In the genomic region with DNA sequence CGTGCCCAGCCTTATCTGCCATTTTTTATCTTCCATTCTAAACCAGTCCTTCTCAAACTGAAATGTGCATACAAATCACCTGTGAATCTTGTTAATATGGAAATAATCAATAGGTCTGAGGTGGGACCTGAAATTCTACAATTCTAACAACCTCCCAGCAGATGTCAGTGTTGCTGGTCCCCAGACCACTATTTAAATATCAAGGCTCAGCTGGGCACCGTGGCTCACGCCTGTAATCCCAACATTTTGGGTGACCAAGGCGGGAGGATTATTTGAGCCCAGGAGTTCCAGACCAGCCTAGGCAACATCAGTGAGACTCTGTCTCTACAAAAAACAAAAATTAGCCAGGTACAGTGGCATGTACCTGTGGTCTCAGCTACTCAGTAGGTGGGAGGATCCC, we compare ENCODE assay signal across 9 cellular contexts. TPM values are rescaled to one million over a fixed set of nuclear protein-coding genes. Genes with fewer than 3 reads are reported as not detected.
DNase-seq lines count a peak whose midpoint lies in the region; ATAC-seq, FAIRE-seq and TF ChIP-seq lines count a peak whose summit lies in the region.
"Had no signal": no experiment of that assay in that cellular context is flagged by ENCODE, and none has a peak within 500 bp of the region (broad histone marks: within the 10 kb centered on the region; RNA-seq: fewer than 3 reads in every experiment).

No MANE protein-coding gene starts in this region.

- H3K4me3 ChIP-seq in A549 (no peak overlapping the region), Peyer's patch (no peak overlapping the region), endodermal cell (ENCODE audit: low read length) (no peak overlapping the region), small intestine (ENCODE audit: low read depth in 1 of 2, low read length in 2 of 2) (no peak overlapping the region)

- no peaks in the 10 kb centered on the region for H3K36me3 ChIP-seq in Peyer's patch
- no peaks in the 10 kb centered on the region for H3K36me3 ChIP-seq in endodermal cell (ENCODE audit: control insufficient read depth, insufficient read depth, low read length)
- H3K36me3 ChIP-seq in small intestine (ENCODE audit: control insufficient read depth in 2 of 2, insufficient read depth in 2 of 2, low read length in 2 of 2) = no peaks in the 10 kb centered on the region

- TF ChIP-seq EP300 in A549 (IDR thresholded peaks at IDR 0.05) = no peak

- H3K27me3 Mint-ChIP-seq in endodermal cell (ENCODE audit: insufficient read depth) = no peaks in the 10 kb centered on the region

- peak overlapping the region; percentile 69 for H3K27ac Mint-ChIP-seq in endodermal cell

- no peak for FAIRE-seq in A549 (lab: Jason Lieb, UNC)
- FAIRE-seq in small intestine (lab: Jason Lieb, UNC) = no peak

- H3K9ac ChIP-seq in endodermal cell (ENCODE audit: extremely low read depth, low read length, poor library complexity, severe bottlenecking) = peak overlapping the region; percentile 26

- peaks cover 40% of the 10 kb centered on the region for H3K4me1 Mint-ChIP-seq in endodermal cell

- no peak for ATAC-seq in A549
- ATAC-seq in HG03439 (IDR thresholded peaks at IDR 0.05; ENCODE audit: unreplicated experiment) = no peak
- ATAC-seq: right cardiac atrium had no signal

- no peaks in the 10 kb centered on the region for H3K9me3 Mint-ChIP-seq in endodermal cell

- TF ChIP-seq POLR2A in A549 (IDR thresholded peaks at IDR 0.05; ENCODE audit: low read length) (no peak), Peyer's patch (IDR thresholded peaks at IDR 0.05) (no peak)

- TF ChIP-seq CTCF in A549 (IDR thresholded peaks at IDR 0.05) (peak; percentile 28; the same call in 2 of the 3 replicates), Peyer's patch (IDR thresholded peaks at IDR 0.05) (peak in 4 of 6 experiments; percentile 41 to 47 (median 45)), endodermal cell (conservative IDR thresholded peaks at IDR 0.05) (peak; percentile 77)

- no peak overlapping the region for H3K4me2 ChIP-seq in A549

- POLR2A ChIA-PET in A549 (lab: Yijun Ruan, JAX) = interaction anchor here (1.3 kb wide), 1 partner anchor 30 kb away, joined by 4 read pairs; no protein-coding TSS in a partner anchor

- H3K4me1 ChIP-seq in A549 = peaks cover 26% of the 10 kb centered on the region
- H3K4me1 ChIP-seq in Peyer's patch = peaks cover 0 to 25% (median 2%) of the 10 kb centered on the region in 4 donors
- H3K4me1 ChIP-seq in endodermal cell (ENCODE audit: control insufficient read depth, insufficient read depth, low read length) = peaks cover 19% of the 10 kb centered on the region
- H3K4me1 ChIP-seq in small intestine (ENCODE audit: control insufficient read depth in 2 of 2, insufficient read depth in 1 of 2, low read depth in 1 of 2, low read length in 1 of 2) = peaks cover 0 to 5% of the 10 kb centered on the region in 2 donors

- H3K4me3 Mint-ChIP-seq in endodermal cell = no peak overlapping the region

- H3K27me3 ChIP-seq in Peyer's patch = no peaks in the 10 kb centered on the region
- no peaks in the 10 kb centered on the region for H3K27me3 ChIP-seq in endodermal cell (ENCODE audit: control insufficient read depth, insufficient read depth, low read length, poor library complexity, severe bottlenecking)
- H3K27me3 ChIP-seq in small intestine (ENCODE audit: control insufficient read depth in 2 of 2, insufficient read depth in 2 of 2, low read length in 2 of 2) = no peaks in the 10 kb centered on the region

- TF ChIP-seq RAD21 in A549 (conservative IDR thresholded peaks at IDR 0.05 in 1 of 2, IDR thresholded peaks at IDR 0.05 in 1 of 2) = peak; percentile 21 to 46; a peak in 2 of 5 replicates

- peak in 1 of 2 experiments; percentile 43 for DNase-seq in A549 (ENCODE audit: low read depth in 1 of 2, low spot score in 1 of 2)
- peak; percentile 57 for DNase-seq in ELR (ENCODE audit: low read depth)
- no peak for DNase-seq in Peyer's patch
- DNase-seq in endodermal cell = peak; percentile 84
- DNase-seq in small intestine = peak; percentile 27
- no peak for DNase-seq in AG08395 (ENCODE audit: low spot score)
- no peak for DNase-seq in inferior parietal cortex (ENCODE audit: extremely low spot score)

- H3K27ac ChIP-seq in A549 = peak overlapping the region; percentile 92 to 99; a peak in 4 of 6 replicates
- no peak overlapping the region for H3K27ac ChIP-seq in Peyer's patch
- H3K27ac ChIP-seq in endodermal cell (ENCODE audit: low read depth, low read length) = no peak overlapping the region
- no peak overlapping the region for H3K27ac ChIP-seq in small intestine (ENCODE audit: low read depth in 1 of 2, low read length in 1 of 2)

- CTCF ChIA-PET in A549 (lab: Yijun Ruan, JAX) = interaction anchor here (0.9 to 3.4 kb wide), 6 partner anchors 9 to 41 kb away, joined by 3 to 22 read pairs (median 6); no protein-coding TSS in a partner anchor

- 68% methylated on average over 4 of the region's 4 CpGs for WGBS in A549 (ENCODE audit: missing lambda C conversion rate)
- 29 to 37% methylated on average over 3 to 4 of the region's 4 CpGs for WGBS in endodermal cell (ENCODE audit: insufficient coverage in 1 of 2, insufficient read length in 1 of 2), 2 experiments
- 19 to 29% (median 27%) methylated on average over 4 of the region's 4 CpGs for WGBS in small intestine, 3 donors

- peaks cover 2% of the 10 kb centered on the region for H3K36me3 Mint-ChIP-seq in endodermal cell (ENCODE audit: low read depth)

- no peaks in the 10 kb centered on the region for H3K9me3 ChIP-seq in A549
- H3K9me3 ChIP-seq in Peyer's patch = no peaks in the 10 kb centered on the region
- H3K9me3 ChIP-seq in endodermal cell (ENCODE audit: control insufficient read depth, low read length) = no peaks in the 10 kb centered on the region
- H3K9me3 ChIP-seq in small intestine (ENCODE audit: control insufficient read depth, low read depth) = no peaks in the 10 kb centered on the region

TF ChIP-seq in A549, 52 proteins besides CTCF, POLR2A, EP300 and RAD21:
- TF ChIP-seq EHMT2 (IDR thresholded peaks at IDR 0.05; ENCODE audit: low read depth) = no peak
- TF ChIP-seq SMC3 (IDR thresholded peaks at IDR 0.05) = 0 out of 3 replicates have a peak, but pooled peaks have one; percentile 12
- TF ChIP-seq HOXB5 (CRISPR knock-in tag; IDR thresholded peaks at IDR 0.05) = no peak
- no peak for TF ChIP-seq ZNF302 (CRISPR knock-in tag; IDR thresholded peaks at IDR 0.05)
- no peak for TF ChIP-seq RNF2 (IDR thresholded peaks at IDR 0.05; ENCODE audit: borderline replicate concordance, low read depth)
- TF ChIP-seq, protein P1, sequence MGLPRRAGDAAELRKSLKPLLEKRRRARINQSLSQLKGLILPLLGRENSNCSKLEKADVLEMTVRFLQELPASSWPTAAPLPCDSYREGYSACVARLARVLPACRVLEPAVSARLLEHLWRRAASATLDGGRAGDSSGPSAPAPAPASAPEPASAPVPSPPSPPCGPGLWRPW (IDR thresholded peaks at IDR 0.05) = no peak
- TF ChIP-seq MAZ (IDR thresholded peaks at IDR 0.05; ENCODE audit: borderline replicate concordance, low read depth, low read length) = no peak
- TF ChIP-seq JUN (IDR thresholded peaks at IDR 0.05) = no peak
TF ChIP-seq in A549: peak in this region for 1.

RNA-seq across cellular contexts. Expression of a gene that starts 4.1 kb away (rescaled TPM):
- 2.0 and 4.1 TPM in 2 replicates for polyA plus RNA-seq in A549 (2011; rRNA removed)
- polyA plus RNA-seq in A549 (2012; cell fraction: cytosol; rRNA removed) = 1.6 and 2.1 TPM in 2 replicates
- polyA plus RNA-seq in A549 (2012; cell fraction: nucleus; rRNA removed) = 0.46 and 0.81 TPM in 2 replicates
- 0.64 to 1.2 TPM (median 0.68 TPM) in 3 replicates for polyA plus RNA-seq in A549 (2017; fragmentation: RNase III; extraction: RNeasy Plus Mini Kit Qiagen cat#74134 plus additional on column Dnase treatment)
- polyA minus RNA-seq in A549 (2011; rRNA and poly(A)+ RNA removed) = 0.37 and 0.54 TPM in 2 replicates
- total RNA-seq in Peyer's patch = 1 to 10 TPM; 1.3 to 2.5 (median 1.6) TPM
- 1 to 10 TPM; 1.6 to 3.7 TPM for total RNA-seq in endodermal cell
- 5.2 TPM for polyA plus RNA-seq in endodermal cell (2013, experiment 1 of 2)
- polyA plus RNA-seq in endodermal cell (2013, experiment 2 of 2) = 5.2 TPM
- polyA plus RNA-seq in small intestine = 1 to 10 TPM; 2.7 to 4.7 (median 3.8) TPM

RNA-seq across cellular contexts. Expression of a gene that starts 44.1 kb away (rescaled TPM):
- polyA plus RNA-seq in A549 (2011; rRNA removed) (7.0 and 14.3 TPM in 2 replicates), A549 (2017; fragmentation: RNase III; extraction: RNeasy Plus Mini Kit Qiagen cat#74134 plus additional on column Dnase treatment) (12.2 to 21.2 TPM (median 15.5 TPM) in 3 replicates), small intestine (10 to 100 TPM; 12.2 to 19.0 (median 12.7) TPM)
- polyA plus RNA-seq in A549 (2012; cell fraction: cytosol; rRNA removed) = 7.2 and 10.8 TPM in 2 replicates
- polyA plus RNA-seq in A549 (2012; cell fraction: nucleus; rRNA removed) = 41.3 and 43.5 TPM in 2 replicates
- 32.0 and 34.5 TPM in 2 replicates for polyA minus RNA-seq in A549 (2011; rRNA and poly(A)+ RNA removed)
- total RNA-seq in Peyer's patch (10 to 100 TPM; 51.8 to 94.9 (median 61.5) TPM), endodermal cell (10 to 100 TPM; 61.5 to 71.9 TPM)
- 55.4 TPM for polyA plus RNA-seq in endodermal cell (2013, experiment 1 of 2)
- polyA plus RNA-seq in endodermal cell (2013, experiment 2 of 2) = 52.7 TPM

RNA-seq across cellular contexts. Expression of a gene that starts 44.8 kb away (rescaled TPM):
- polyA plus RNA-seq in A549 (2011; rRNA removed) = 24.6 and 28.9 TPM in 2 replicates
- polyA plus RNA-seq in A549 (2012; cell fraction: cytosol; rRNA removed) = 21.7 and 31.5 TPM in 2 replicates
- 32.8 and 35.5 TPM in 2 replicates for polyA plus RNA-seq in A549 (2012; cell fraction: nucleus; rRNA removed)
- 33.9 to 39.4 TPM (median 38.1 TPM) in 3 replicates for polyA plus RNA-seq in A549 (2017; fragmentation: RNase III; extraction: RNeasy Plus Mini Kit Qiagen cat#74134 plus additional on column Dnase treatment)
- polyA minus RNA-seq in A549 (2011; rRNA and poly(A)+ RNA removed) = 13.5 and 26.6 TPM in 2 replicates
- total RNA-seq in Peyer's patch = 100 to 1,000 TPM in 3 of 4 donors, 10 to 100 TPM in 1; 50.3 to 502 (median 337) TPM
- total RNA-seq in endodermal cell = 10 to 100 TPM; 58.4 to 60.6 TPM
- 26.4 TPM for polyA plus RNA-seq in endodermal cell (2013, experiment 1 of 2)
- 23.9 TPM for polyA plus RNA-seq in endodermal cell (2013, experiment 2 of 2)
- polyA plus RNA-seq in small intestine = 100 to 1,000 TPM in 2 of 3 donors, 10 to 100 TPM in 1; 76.2 to 371 (median 218) TPM

Comparison
In these comparisons a context has a peak if more than half of its experiments do, and no peak if none do; other contexts are left out.
1. DNase-seq: peak in ELR (single experiment), endodermal cell (single experiment) and small intestine (single experiment); none in Peyer's patch (0 of 3), AG08395 (single experiment) and inferior parietal cortex (single experiment).
2. H3K27ac ChIP-seq: peak in A549 (2 of 2); none in Peyer's patch (0 of 4), endodermal cell (single experiment) and small intestine (0 of 2).
3. Peak in every context shown above with its lines, with median percentiles within 50 percentile points of each other: CTCF ChIP-seq.